Comparison of ENCODE assay signal across 1 cellular context in the genomic region with DNA sequence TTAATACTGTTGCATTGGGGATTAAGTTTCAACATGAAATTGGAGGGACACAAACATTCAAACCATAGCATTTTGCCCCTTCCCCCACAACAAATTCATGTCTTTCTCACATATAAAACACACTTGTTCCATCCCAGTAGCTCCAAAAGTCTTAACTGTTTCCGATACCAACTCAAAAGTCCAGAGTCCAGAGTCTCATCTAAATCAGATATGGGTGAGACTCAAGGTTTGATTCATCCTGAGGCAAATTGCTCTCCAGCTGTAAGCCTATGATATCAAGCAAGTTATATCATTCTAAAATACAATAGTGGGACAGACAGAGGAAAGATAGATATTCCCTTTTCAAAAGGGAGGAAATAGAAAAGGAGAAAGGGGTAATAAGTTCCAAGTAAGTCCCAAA.
TF ChIP-seq lines count a peak whose summit lies in the region.

No MANE protein-coding gene starts in this region.

TF ChIP-seq in HepG2, 621 proteins besides CTCF, POLR2A, EP300 and RAD21 (continued from another document):
- TF ChIP-seq, protein P1, sequence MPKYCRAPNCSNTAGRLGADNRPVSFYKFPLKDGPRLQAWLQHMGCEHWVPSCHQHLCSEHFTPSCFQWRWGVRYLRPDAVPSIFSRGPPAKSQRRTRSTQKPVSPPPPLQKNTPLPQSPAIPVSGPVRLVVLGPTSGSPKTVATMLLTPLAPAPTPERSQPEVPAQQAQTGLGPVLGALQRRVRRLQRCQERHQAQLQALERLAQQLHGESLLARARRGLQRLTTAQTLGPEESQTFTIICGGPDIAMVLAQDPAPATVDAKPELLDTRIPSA (CRISPR knock-in tag; IDR thresholded peaks at IDR 0.05; ENCODE audit: borderline replicate concordance): no peak
- TF ChIP-seq ZNF749 (CRISPR knock-in tag; IDR thresholded peaks at IDR 0.05; ENCODE audit: borderline replicate concordance): no peak
- TF ChIP-seq U2AF1 (optimal IDR thresholded peaks at IDR 0.05; ENCODE audit: low read depth, low read length): no peak
- TF ChIP-seq, protein P2, sequence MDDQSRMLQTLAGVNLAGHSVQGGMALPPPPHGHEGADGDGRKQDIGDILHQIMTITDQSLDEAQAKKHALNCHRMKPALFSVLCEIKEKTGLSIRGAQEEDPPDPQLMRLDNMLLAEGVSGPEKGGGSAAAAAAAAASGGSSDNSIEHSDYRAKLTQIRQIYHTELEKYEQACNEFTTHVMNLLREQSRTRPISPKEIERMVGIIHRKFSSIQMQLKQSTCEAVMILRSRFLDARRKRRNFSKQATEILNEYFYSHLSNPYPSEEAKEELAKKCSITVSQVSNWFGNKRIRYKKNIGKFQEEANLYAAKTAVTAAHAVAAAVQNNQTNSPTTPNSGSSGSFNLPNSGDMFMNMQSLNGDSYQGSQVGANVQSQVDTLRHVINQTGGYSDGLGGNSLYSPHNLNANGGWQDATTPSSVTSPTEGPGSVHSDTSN (CRISPR knock-in tag; IDR thresholded peaks at IDR 0.05; ENCODE audit: borderline replicate concordance): no peak
- TF ChIP-seq ZNF567 (CRISPR knock-in tag; IDR thresholded peaks at IDR 0.05; ENCODE audit: borderline replicate concordance): no peak
- no peak for TF ChIP-seq ZNF878 (CRISPR knock-in tag; IDR thresholded peaks at IDR 0.05)
- no peak for TF ChIP-seq GLI4 (CRISPR knock-in tag; IDR thresholded peaks at IDR 0.05; ENCODE audit: borderline replicate concordance)
